32 cellular contexts compared by ENCODE assay signal in genomic region chr7:158618745-158619140, GRCh38. TPM values are rescaled to one million over a fixed set of nuclear protein-coding genes. Genes with fewer than 3 reads are reported as not detected.
"Had no signal": no experiment of that assay in that cellular context is flagged by ENCODE, and none has a peak within 500 bp of the region (broad histone marks: within the 10 kb centered on the region; RNA-seq: fewer than 3 reads in every experiment).

No MANE protein-coding gene starts in this region.

- H3K9me3 ChIP-seq: esophagus muscularis mucosa, gastroesophageal sphincter, heart left ventricle, left lung, mucosa of descending colon, neutrophil, prostate gland, right atrium auricular region, suprapubic skin, transverse colon, upper lobe of right lung, uterus had no signal

- H3K36me3 Mint-ChIP-seq: natural killer cell treated with Interleukin-12 subunit alpha and Interleukin-12 subunit beta and Interleukin-15 and Interleukin-18, amount 100 ng/mL, for 72 hours had no signal

- H3K27ac ChIP-seq: esophagus muscularis mucosa, foreskin keratinocyte, gastroesophageal sphincter, heart left ventricle, hepatocyte, left lung, neutrophil, parathyroid adenoma, prostate gland, right atrium auricular region, suprapubic skin, transverse colon, upper lobe of right lung, uterus had no signal

- H3K27me3 ChIP-seq: esophagus muscularis mucosa, foreskin keratinocyte, gastroesophageal sphincter, heart left ventricle, hepatocyte, left lung, neutrophil, right atrium auricular region, suprapubic skin, transverse colon, upper lobe of right lung, uterus had no signal

- H3K79me2 ChIP-seq: hepatocyte, parathyroid adenoma had no signal

- H3K4me1 Mint-ChIP-seq: mesothelial cell of epicardium; neural crest cell; stimulated activated naive CD8-positive, alpha-beta T cell treated with anti-CD3 and anti-CD28 coated beads, Interleukin-15, amount 100 ng/mL, for 72 hours had no signal

- H3K9me3 Mint-ChIP-seq: dendritic cell treated with granulocyte-macrophage colony-stimulating factor and Interleukin-4, amounts not matched to agents 40 ng/mL and 50 ng/mL, for 4 days; natural killer cell treated with Interleukin-12 subunit alpha and Interleukin-12 subunit beta and Interleukin-15 and Interleukin-18, amount 100 ng/mL, for 72 hours; neural crest cell; stimulated activated naive CD8-positive, alpha-beta T cell treated with anti-CD3 and anti-CD28 coated beads, Interleukin-15, amount 100 ng/mL, for 72 hours had no signal

- H3K27ac Mint-ChIP-seq: dendritic cell treated with granulocyte-macrophage colony-stimulating factor and Interleukin-4, amounts not matched to agents 40 ng/mL and 50 ng/mL, for 4 days; mesothelial cell of epicardium; naive B cell; natural killer cell treated with Interleukin-12 subunit alpha and Interleukin-12 subunit beta and Interleukin-15 and Interleukin-18, amount 100 ng/mL, for 72 hours; stimulated activated naive CD8-positive, alpha-beta T cell treated with anti-CD3 and anti-CD28 coated beads, Interleukin-15, amount 100 ng/mL, for 72 hours had no signal

- H2AFZ ChIP-seq: hepatocyte, parathyroid adenoma had no signal

- H3K9ac ChIP-seq: parathyroid adenoma had no signal

- FAIRE-seq: endothelial cell of umbilical vein, kidney had no signal

- H3K27me3 Mint-ChIP-seq: dendritic cell treated with granulocyte-macrophage colony-stimulating factor and Interleukin-4, amounts not matched to agents 40 ng/mL and 50 ng/mL, for 4 days; naive B cell; natural killer cell treated with Interleukin-12 subunit alpha and Interleukin-12 subunit beta and Interleukin-15 and Interleukin-18, amount 100 ng/mL, for 72 hours; stimulated activated naive CD8-positive, alpha-beta T cell treated with anti-CD3 and anti-CD28 coated beads, Interleukin-15, amount 100 ng/mL, for 72 hours had no signal

- H3K4me1 ChIP-seq: esophagus muscularis mucosa, foreskin keratinocyte, gastroesophageal sphincter, heart left ventricle, left lung, parathyroid adenoma, prostate gland, right atrium auricular region, suprapubic skin, transverse colon, upper lobe of right lung, uterus had no signal

- H3K4me3 ChIP-seq: esophagus muscularis mucosa, gastroesophageal sphincter, heart left ventricle, hepatocyte, left lung, mucosa of descending colon, prostate gland, right atrium auricular region, smooth muscle cell, suprapubic skin, transverse colon, upper lobe of right lung, uterus had no signal

- H3K36me3 ChIP-seq: esophagus muscularis mucosa, gastroesophageal sphincter, heart left ventricle, left lung, neutrophil, prostate gland, right atrium auricular region, suprapubic skin, transverse colon, upper lobe of right lung, uterus had no signal

- H3K4me3 Mint-ChIP-seq: dendritic cell treated with granulocyte-macrophage colony-stimulating factor and Interleukin-4, amounts not matched to agents 40 ng/mL and 50 ng/mL, for 4 days; mesothelial cell of epicardium; naive B cell; natural killer cell treated with Interleukin-12 subunit alpha and Interleukin-12 subunit beta and Interleukin-15 and Interleukin-18, amount 100 ng/mL, for 72 hours; neural crest cell; stimulated activated naive CD8-positive, alpha-beta T cell treated with anti-CD3 and anti-CD28 coated beads, Interleukin-15, amount 100 ng/mL, for 72 hours had no signal

- DNase-seq: effector memory CD4-positive, alpha-beta T cell; foreskin keratinocyte; heart left ventricle; kidney; left cardiac atrium; left lung; mesenchymal stem cell; mucosa of descending colon; naive B cell; stimulated activated CD4-positive, alpha-beta T cell treated with anti-CD3 and anti-CD28 coated beads, Interleukin-12 subunit alpha, Interleukin-12 subunit beta, amount 100 ng/mL, for 4 hours; stimulated activated CD4-positive, alpha-beta T cell treated with anti-CD3 and anti-CD28 coated beads, Interleukin-1b, Interleukin-23, amount 100 ng/mL, for 48 hours; stimulated activated CD4-positive, alpha-beta T cell treated with anti-CD3 and anti-CD28 coated beads, Interleukin-4, amount 100 ng/mL, for 1 hour; stimulated activated CD8-positive, alpha-beta memory T cell treated with anti-CD3 and anti-CD28 coated beads, Interleukin-4, amount 100 ng/mL, for 48 hours; stimulated activated naive CD4-positive, alpha-beta T cell; stimulated activated naive CD8-positive, alpha-beta T cell treated with anti-CD3 and anti-CD28 coated beads, Interleukin-15, amount 100 ng/mL, for 72 hours; transverse colon; upper lobe of right lung; uterus had no signal

- H3K4me2 ChIP-seq: hepatocyte, smooth muscle cell had no signal

RNA-seq across cellular contexts. Expression of gene PTPRN2, which starts 31.1 kb away (rescaled TPM):
- total RNA-seq: foreskin keratinocyte had no signal
